9 cellular contexts compared by ENCODE assay signal in the genomic region with DNA sequence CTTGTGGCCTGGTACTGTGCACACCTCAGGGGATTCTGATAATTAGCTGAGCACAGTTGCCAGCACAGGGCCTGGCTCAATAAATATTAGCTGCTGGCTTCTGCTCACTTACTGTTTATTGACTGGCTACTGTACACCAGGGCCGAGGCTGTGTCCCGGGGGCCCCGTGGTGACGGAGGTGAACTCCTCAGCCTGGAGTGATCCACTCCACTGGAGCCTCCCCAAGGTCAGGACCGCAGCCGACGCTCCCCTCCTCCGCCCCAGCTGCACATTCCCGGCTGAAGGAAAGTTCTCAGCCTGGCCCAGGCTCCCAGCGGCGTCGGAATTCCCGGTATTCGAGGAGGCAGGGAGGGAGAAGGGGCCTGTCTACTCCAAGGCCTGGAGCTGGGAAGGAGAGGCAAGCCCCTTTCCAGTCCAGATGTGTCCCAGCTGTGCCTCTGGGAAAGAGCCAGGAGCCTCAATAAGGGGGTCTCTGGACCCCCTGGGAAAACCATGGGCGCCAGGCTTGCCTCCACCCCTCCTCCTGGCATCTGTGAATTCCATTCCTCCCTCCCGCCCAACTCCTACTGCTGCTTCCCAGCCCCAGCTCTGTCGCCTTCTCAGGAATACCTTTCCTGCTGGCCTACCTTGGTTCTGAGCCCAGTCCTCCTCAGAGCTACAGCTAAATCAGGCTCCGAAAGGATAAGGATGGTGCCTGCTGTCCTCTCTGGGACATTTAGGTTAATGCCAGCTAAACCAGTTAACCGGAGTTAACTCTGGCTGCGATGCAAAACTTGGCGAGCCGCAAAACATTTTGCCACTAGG. TPM values are rescaled to one million over a fixed set of nuclear protein-coding genes. Genes with fewer than 3 reads are reported as not detected.
DNase-seq lines count a peak whose midpoint lies in the region; ATAC-seq, FAIRE-seq and TF ChIP-seq lines count a peak whose summit lies in the region.
"Had no signal": no experiment of that assay in that cellular context is flagged by ENCODE, and none has a peak within 500 bp of the region (broad histone marks: within the 10 kb centered on the region; RNA-seq: fewer than 3 reads in every experiment).

No MANE protein-coding gene starts in this region.

- peaks cover 36% of the 10 kb centered on the region for H3K36me3 Mint-ChIP-seq in MCF 10A (ENCODE audit: insufficient read depth, unreplicated experiment)

- H3K27me3 ChIP-seq in breast epithelium, result no peaks in the 10 kb centered on the region
- no peaks in the 10 kb centered on the region for H3K27me3 ChIP-seq in aorta (ENCODE audit: control insufficient read depth in 1 of 2, insufficient read depth in 2 of 2, low read length in 1 of 2)

- H3K4me1 ChIP-seq in breast epithelium (peaks cover 0 to 5% of the 10 kb centered on the region in 2 donors), mesodermal cell (ENCODE audit: control insufficient read depth, insufficient read depth, low read length, poor library complexity, severe bottlenecking) (peaks cover 29% of the 10 kb centered on the region), aorta (ENCODE audit: control insufficient read depth in 1 of 2, insufficient read depth in 2 of 2, low read length in 2 of 2) (no peaks in the 10 kb centered on the region)

- POLR2A ChIA-PET in MCF 10A (lab: Yijun Ruan, JAX), result interaction anchor here (0.7 to 3.4 kb wide), 4 partner anchors 7 to 30 kb away, joined by 3 to 35 read pairs (median 4); partner anchors contain the start of genes RPS16 and SUPT5H

- intact Hi-C loops in breast epithelium (cut with DNase I; ENCODE audit: low total_unique reads), result no loop called here
- intact Hi-C loops in MCF 10A (cut with micrococcal nuclease), result no loop called here
- intact Hi-C loops in aorta (cut with DNase I), result loop anchor here in 1 of 2 donors (2.0 kb wide), 1 partner anchor 14 kb away; no protein-coding TSS in a partner anchor

- peaks cover 7% of the 10 kb centered on the region for H3K36me3 ChIP-seq in breast epithelium
- H3K36me3 ChIP-seq in mesodermal cell (ENCODE audit: control insufficient read depth, insufficient read depth, low read length), result peaks cover 47% of the 10 kb centered on the region
- peaks cover 2% of the 10 kb centered on the region in 2 donors for H3K36me3 ChIP-seq in aorta (ENCODE audit: control insufficient read depth in 1 of 2, insufficient read depth in 2 of 2, low read length in 1 of 2)

- FAIRE-seq in endometrium (lab: Jason Lieb, UNC), result peak; percentile 81

- H3K27me3 Mint-ChIP-seq in MCF 10A (ENCODE audit: insufficient read depth, unreplicated experiment), result no peaks in the 10 kb centered on the region

- ATAC-seq in aorta (ENCODE audit: low FRiP score) (peak; percentile 68), GM19351 (IDR thresholded peaks at IDR 0.05; ENCODE audit: unreplicated experiment) (no peak), HG03342 (IDR thresholded peaks at IDR 0.05; ENCODE audit: unreplicated experiment) (no peak)

- H3K4me1 Mint-ChIP-seq in MCF 10A (ENCODE audit: insufficient read depth, unreplicated experiment), result no peaks in the 10 kb centered on the region

- TF ChIP-seq CTCF in breast epithelium (IDR thresholded peaks at IDR 0.05) (no peak), MCF 10A (IDR thresholded peaks at IDR 0.05; ENCODE audit: unreplicated experiment) (no peak)

- no peaks in the 10 kb centered on the region for H3K9me3 Mint-ChIP-seq in MCF 10A (ENCODE audit: unreplicated experiment)

- DNase-seq in breast epithelium (ENCODE audit: low spot score in 2 of 2), result no peak
- DNase-seq in MCF 10A (ENCODE audit: unreplicated experiment), result no peak
- DNase-seq in aorta, result peak; percentile 85 to 90
- DNase-seq in NCI-H187 treated with DMSO at 0.1 percent for 48 hours (lab: John Stamatoyannopoulos, UW), result no peak
- DNase-seq: stimulated activated CD4-positive, alpha-beta T cell treated with anti-CD3 and anti-CD28 coated beads, Interleukin-4, amount 100 ng/mL, for 4 hours had no signal

- no peak for TF ChIP-seq POLR2A in breast epithelium (IDR thresholded peaks at IDR 0.05)

- no TSS peak for BruUV-seq in MCF 10A (replicated peaks; lab: Mats Ljungman, UMichigan)

- H3K27ac Mint-ChIP-seq in MCF 10A (ENCODE audit: low read depth, unreplicated experiment), result no peak overlapping the region

- H3K27ac ChIP-seq in breast epithelium, result peak overlapping the region; percentile 50 to 88
- H3K27ac ChIP-seq in mesodermal cell (ENCODE audit: low read depth, low read length, severe bottlenecking), result peak overlapping the region; percentile 95
- H3K27ac ChIP-seq in aorta (ENCODE audit: low read depth in 1 of 2, low read length in 2 of 2), result peak overlapping the region; percentile 53 to 91

- H3K9me3 ChIP-seq in breast epithelium (no peaks in the 10 kb centered on the region), mesodermal cell (ENCODE audit: control insufficient read depth, low read length) (no peaks in the 10 kb centered on the region), aorta (ENCODE audit: control insufficient read depth, low read length) (no peaks in the 10 kb centered on the region)

- H3K4me3 ChIP-seq in breast epithelium (peak overlapping the region in 1 of 3 donors; percentile 41), mesodermal cell (ENCODE audit: extremely low read depth, insufficient read depth, low read length, poor library complexity, severe bottlenecking) (no peak overlapping the region), aorta (ENCODE audit: low read length in 2 of 2) (no peak overlapping the region)

- CTCF ChIA-PET in MCF 10A (lab: Yijun Ruan, JAX), result interaction anchor here (0.7 to 1.7 kb wide), 4 partner anchors 9 to 542 kb away, joined by 3 to 6 read pairs (median 4); partner anchors contain the start of gene PLEKHG2

- H3K4me3 Mint-ChIP-seq in MCF 10A (ENCODE audit: unreplicated experiment), result no peak overlapping the region

- 22 to 31% methylated on average over 14 to 22 of the region's 22 CpGs for WGBS in mesodermal cell (ENCODE audit: insufficient coverage in 2 of 2), 2 experiments
- 4 to 5% methylated on average over 22 of the region's 22 CpGs for WGBS in aorta, 2 donors

RNA-seq across cellular contexts. Expression of gene RPS16, which starts 7.2 kb away (rescaled TPM):
- total RNA-seq in breast epithelium (1,000 to 10,000 TPM; 1,681 to 3,245 (median 1,756) TPM), MCF 10A (2022) (2,837 and 2,909 TPM in 2 replicates), aorta (1,000 to 10,000 TPM; 1,268 to 1,273 TPM)
- polyA plus RNA-seq in mesodermal cell (2013, experiment 1 of 2), result 2,563 TPM
- 2,222 TPM for polyA plus RNA-seq in mesodermal cell (2013, experiment 2 of 2)
- 1,000 to 10,000 TPM; 3,270 to 4,459 TPM for polyA plus RNA-seq in aorta

RNA-seq across cellular contexts. Expression of gene PLEKHG2, which starts 16.0 kb away (rescaled TPM):
- total RNA-seq in breast epithelium (10 to 100 TPM in 2 of 3 donors, 1 to 10 TPM in 1; 8.0 to 11.8 (median 10.2) TPM), MCF 10A (2022) (19.2 and 19.6 TPM in 2 replicates), aorta (10 to 100 TPM; 86.4 to 98.1 TPM)
- polyA plus RNA-seq in mesodermal cell (2013, experiment 1 of 2), result 49.7 TPM
- polyA plus RNA-seq in mesodermal cell (2013, experiment 2 of 2), result 42.2 TPM
- 10 to 100 TPM; 15.3 to 74.4 TPM for polyA plus RNA-seq in aorta

RNA-seq across cellular contexts. Expression of gene SUPT5H, which starts 16.9 kb away (rescaled TPM):
- total RNA-seq in breast epithelium, result 100 to 1,000 TPM in 2 of 3 donors, 10 to 100 TPM in 1; 74.3 to 115 (median 103) TPM
- 122 and 165 TPM in 2 replicates for total RNA-seq in MCF 10A (2022)
- polyA plus RNA-seq in mesodermal cell (2013, experiment 1 of 2), result 105 TPM
- polyA plus RNA-seq in mesodermal cell (2013, experiment 2 of 2), result 91.6 TPM
- total RNA-seq in aorta, result 100 to 1,000 TPM in 1 of 2 donors, 10 to 100 TPM in 1; 90.1 to 103 TPM
- polyA plus RNA-seq in aorta, result 100 to 1,000 TPM in 1 of 2 donors, 10 to 100 TPM in 1; 56.1 to 170 TPM

RNA-seq across cellular contexts. Expression of gene ZFP36, which starts 21.9 kb away (rescaled TPM):
- total RNA-seq in breast epithelium (100 to 1,000 TPM in 2 of 3 donors, 10 to 100 TPM in 1; 91.7 to 299 (median 143) TPM), MCF 10A (2022) (83.7 and 98.4 TPM in 2 replicates), aorta (100 to 1,000 TPM; 205 to 955 TPM)
- polyA plus RNA-seq in mesodermal cell (2013, experiment 1 of 2), result 19.8 TPM
- polyA plus RNA-seq in mesodermal cell (2013, experiment 2 of 2), result 13.8 TPM
- polyA plus RNA-seq in aorta, result 100 to 1,000 TPM; 124 to 360 TPM

RNA-seq across cellular contexts. Expression of gene MED29, which starts 37.3 kb away (rescaled TPM):
- total RNA-seq in breast epithelium (10 to 100 TPM; 36.6 to 49.5 (median 47.3) TPM), MCF 10A (2022) (24.3 and 31.7 TPM in 2 replicates), aorta (10 to 100 TPM; 28.9 to 35.1 TPM)
- 20.7 TPM for polyA plus RNA-seq in mesodermal cell (2013, experiment 1 of 2)
- polyA plus RNA-seq in mesodermal cell (2013, experiment 2 of 2), result 17.8 TPM
- 10 to 100 TPM; 26.0 to 29.7 TPM for polyA plus RNA-seq in aorta

Comparison
In these comparisons a context has a peak if more than half of its experiments do, and no peak if none do; other contexts are left out.
1. DNase-seq: peak in aorta (2 of 2); none in breast epithelium (0 of 2), MCF 10A (single experiment) and NCI-H187 treated with DMSO at 0.1 percent for 48 hours (single experiment).
2. Peak in every context shown above with its lines, with median percentiles within 50 percentile points of each other: H3K27ac ChIP-seq.